Comparison of ENCODE assay signal across 1 cellular context in genomic region chr1:74504125-74505065, GRCh38.
A peak's percentile ranks its signal among the peaks of the same experiment; 100 is the strongest.
TF ChIP-seq lines count a peak whose summit lies in the region.

No MANE protein-coding gene starts in this region.

TF ChIP-seq in H1, 55 proteins besides CTCF, POLR2A, EP300 and RAD21 (continued from another document):
- TF ChIP-seq SIN3A (conservative IDR thresholded peaks at IDR 0.05 in 1 of 2, IDR thresholded peaks at IDR 0.05 in 1 of 2; ENCODE audit: low read depth in 1 of 2, low read length in 2 of 2) (no peak), CHD2 (IDR thresholded peaks at IDR 0.05; ENCODE audit: low read length) (no peak), RNF2 (IDR thresholded peaks at IDR 0.05; ENCODE audit: borderline replicate concordance, low read depth, low read length, missing control alignments, poor library complexity, severe bottlenecking) (no peak), MAX (IDR thresholded peaks at IDR 0.05) (0 out of 2 replicates have a peak, but pooled peaks have one; percentile 43), EZH2 (IDR thresholded peaks at IDR 0.05; ENCODE audit: low read depth, low read length, severe bottlenecking) (no peak), NANOG (IDR thresholded peaks at IDR 0.05; ENCODE audit: insufficient read depth, low read depth, low read length, poor library complexity, severe bottlenecking) (no peak)
